In the genomic region with DNA sequence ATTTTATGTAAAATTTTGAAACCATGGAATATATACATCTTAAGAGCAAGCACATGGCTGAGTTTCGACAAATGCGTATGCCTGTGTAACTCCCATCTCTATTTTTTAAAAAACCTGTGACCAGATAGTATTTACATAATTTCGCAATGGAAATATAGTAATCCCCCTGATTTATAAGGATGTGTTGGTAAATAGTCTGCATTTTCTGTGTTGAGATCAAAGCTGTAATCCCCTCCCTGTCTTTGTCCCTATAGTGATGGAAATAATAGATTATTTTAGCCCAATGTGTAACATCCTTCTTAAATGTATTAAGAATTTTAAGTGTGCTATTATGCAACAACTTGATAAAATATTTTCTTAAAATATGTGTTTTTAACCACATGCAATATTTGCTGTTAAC, we compare ENCODE assay signal across 35 cellular contexts.
"Had no signal": no experiment of that assay in that cellular context is flagged by ENCODE, and none has a peak within 500 bp of the region (broad histone marks: within the 10 kb centered on the region; RNA-seq: fewer than 3 reads in every experiment).

No MANE protein-coding gene starts in this region.

- H3K27me3 ChIP-seq: MG63 had no signal

- H3K9me3 ChIP-seq: MG63 had no signal

- H3K4me3 ChIP-seq: MG63 had no signal

- DNase-seq: MG63, MM.1S, MV-4-11, NCI-H1048, NCI-H1092, NCI-H1092 treated with DMSO at 0.1 percent for 48 hours, NCI-H1105, NCI-H1105 treated with DMSO at 0.1 percent for 48 hours, NCI-H1417, NCI-H1417 treated with DMSO at 0.1 percent for 48 hours, NCI-H1436, NCI-H1436 treated with DMSO at 0.1 percent for 48 hours, NCI-H146, NCI-H1694, NCI-H1694 treated with DMSO at 0.1 percent for 48 hours, NCI-H187, NCI-H187 treated with DMSO at 0.1 percent for 48 hours, NCI-H1930, NCI-H2029, NCI-H2029 treated with DMSO at 0.1 percent for 48 hours, NCI-H2081, NCI-H2081 treated with DMSO at 0.1 percent for 48 hours, NCI-H2107, NCI-H2171, NCI-H2171 treated with DMSO at 0.1 percent for 48 hours, NCI-H2227 treated with DMSO at 0.1 percent for 48 hours, NCI-H226, NCI-H345, NCI-H446, NCI-H446 treated with DMSO at 0.1 percent for 48 hours, NCI-H510A, NCI-H510A treated with DMSO at 0.1 percent for 48 hours, NCI-H524, NCI-H524 treated with DMSO at 0.1 percent for 48 hours, NCI-H526 had no signal
